1 cellular context compared by ENCODE assay signal in the genomic region with DNA sequence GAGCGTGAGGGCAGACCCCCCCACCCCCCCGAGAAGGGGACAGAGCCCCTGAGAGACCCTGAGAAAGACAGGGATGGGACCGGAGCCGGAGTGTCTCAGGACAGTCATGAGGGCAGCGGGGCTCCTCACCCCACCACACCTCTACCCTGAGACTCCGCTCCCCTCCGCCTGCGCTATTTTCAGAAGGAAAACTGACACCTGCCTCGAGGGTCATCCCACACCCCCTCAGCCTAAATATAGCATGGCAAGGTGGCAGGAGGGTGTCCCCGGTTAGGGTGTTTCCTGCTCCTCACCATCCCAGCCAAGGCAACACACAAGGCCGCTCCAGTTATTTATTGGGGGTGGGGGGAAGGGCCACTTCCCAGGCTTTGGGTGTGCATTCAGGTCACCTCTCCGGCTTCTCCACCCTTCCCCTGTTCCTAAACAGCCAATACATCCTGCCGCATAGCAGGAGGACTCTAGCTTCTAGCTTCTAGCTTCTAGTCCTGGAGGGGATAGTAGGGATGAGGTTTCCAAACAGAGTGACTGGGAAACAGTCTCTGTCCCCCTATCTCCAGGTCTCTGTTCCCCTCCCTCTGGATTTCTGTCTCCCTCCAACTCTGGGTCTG.
TF ChIP-seq lines count a peak whose summit lies in the region.

No MANE protein-coding gene starts in this region.

TF ChIP-seq in K562, 482 proteins besides CTCF, POLR2A, EP300 and RAD21:
- no peak for TF ChIP-seq ZNF586 (CRISPR knock-in tag; conservative IDR thresholded peaks at IDR 0.05)
- TF ChIP-seq TEAD2 (tag; IDR thresholded peaks at IDR 0.05): no peak
- TF ChIP-seq C11orf30 (IDR thresholded peaks at IDR 0.05; ENCODE audit: low read depth): no peak
- TF ChIP-seq, protein P1, sequence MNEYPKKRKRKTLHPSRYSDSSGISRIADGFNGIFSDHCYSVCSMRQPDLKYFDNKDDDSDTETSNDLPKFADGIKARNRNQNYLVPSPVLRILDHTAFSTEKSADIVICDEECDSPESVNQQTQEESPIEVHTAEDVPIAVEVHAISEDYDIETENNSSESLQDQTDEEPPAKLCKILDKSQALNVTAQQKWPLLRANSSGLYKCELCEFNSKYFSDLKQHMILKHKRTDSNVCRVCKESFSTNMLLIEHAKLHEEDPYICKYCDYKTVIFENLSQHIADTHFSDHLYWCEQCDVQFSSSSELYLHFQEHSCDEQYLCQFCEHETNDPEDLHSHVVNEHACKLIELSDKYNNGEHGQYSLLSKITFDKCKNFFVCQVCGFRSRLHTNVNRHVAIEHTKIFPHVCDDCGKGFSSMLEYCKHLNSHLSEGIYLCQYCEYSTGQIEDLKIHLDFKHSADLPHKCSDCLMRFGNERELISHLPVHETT (CRISPR knock-in tag; conservative IDR thresholded peaks at IDR 0.05 in 1 of 2, IDR thresholded peaks at IDR 0.05 in 1 of 2): no peak
- TF ChIP-seq, protein P2, sequence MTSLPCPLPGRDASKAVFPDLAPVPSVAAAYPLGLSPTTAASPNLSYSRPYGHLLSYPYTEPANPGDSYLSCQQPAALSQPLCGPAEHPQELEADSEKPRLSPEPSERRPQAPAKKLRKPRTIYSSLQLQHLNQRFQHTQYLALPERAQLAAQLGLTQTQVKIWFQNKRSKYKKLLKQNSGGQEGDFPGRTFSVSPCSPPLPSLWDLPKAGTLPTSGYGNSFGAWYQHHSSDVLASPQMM (CRISPR knock-in tag; IDR thresholded peaks at IDR 0.05): no peak
- TF ChIP-seq ZNF133 (CRISPR knock-in tag; IDR thresholded peaks at IDR 0.05): no peak
- TF ChIP-seq CBX3 (IDR thresholded peaks at IDR 0.05; ENCODE audit: borderline replicate concordance in 1 of 2, low read length in 2 of 2): no peak
- no peak for TF ChIP-seq TFAM (CRISPR knock-in tag; conservative IDR thresholded peaks at IDR 0.05)
- no peak for TF ChIP-seq NCOA1 (IDR thresholded peaks at IDR 0.05; ENCODE audit: low read depth)
- no peak for TF ChIP-seq SMARCB1 (IDR thresholded peaks at IDR 0.05; ENCODE audit: insufficient read length, low read depth)
- TF ChIP-seq YBX1 (IDR thresholded peaks at IDR 0.05): no peak
- TF ChIP-seq TCFL5 (CRISPR knock-in tag; conservative IDR thresholded peaks at IDR 0.05): no peak
- no peak for TF ChIP-seq GTF2E2 (tag; IDR thresholded peaks at IDR 0.05)
- TF ChIP-seq, protein P3, sequence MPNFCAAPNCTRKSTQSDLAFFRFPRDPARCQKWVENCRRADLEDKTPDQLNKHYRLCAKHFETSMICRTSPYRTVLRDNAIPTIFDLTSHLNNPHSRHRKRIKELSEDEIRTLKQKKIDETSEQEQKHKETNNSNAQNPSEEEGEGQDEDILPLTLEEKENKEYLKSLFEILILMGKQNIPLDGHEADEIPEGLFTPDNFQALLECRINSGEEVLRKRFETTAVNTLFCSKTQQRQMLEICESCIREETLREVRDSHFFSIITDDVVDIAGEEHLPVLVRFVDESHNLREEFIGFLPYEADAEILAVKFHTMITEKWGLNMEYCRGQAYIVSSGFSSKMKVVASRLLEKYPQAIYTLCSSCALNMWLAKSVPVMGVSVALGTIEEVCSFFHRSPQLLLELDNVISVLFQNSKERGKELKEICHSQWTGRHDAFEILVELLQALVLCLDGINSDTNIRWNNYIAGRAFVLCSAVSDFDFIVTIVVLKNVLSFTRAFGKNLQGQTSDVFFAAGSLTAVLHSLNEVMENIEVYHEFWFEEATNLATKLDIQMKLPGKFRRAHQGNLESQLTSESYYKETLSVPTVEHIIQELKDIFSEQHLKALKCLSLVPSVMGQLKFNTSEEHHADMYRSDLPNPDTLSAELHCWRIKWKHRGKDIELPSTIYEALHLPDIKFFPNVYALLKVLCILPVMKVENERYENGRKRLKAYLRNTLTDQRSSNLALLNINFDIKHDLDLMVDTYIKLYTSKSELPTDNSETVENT (CRISPR knock-in tag; IDR thresholded peaks at IDR 0.05): no peak
- no peak for TF ChIP-seq CAMTA2 (CRISPR knock-in tag; conservative IDR thresholded peaks at IDR 0.05)
- TF ChIP-seq NR3C1 (CRISPR knock-in tag; IDR thresholded peaks at IDR 0.05): no peak
- TF ChIP-seq, protein P4, sequence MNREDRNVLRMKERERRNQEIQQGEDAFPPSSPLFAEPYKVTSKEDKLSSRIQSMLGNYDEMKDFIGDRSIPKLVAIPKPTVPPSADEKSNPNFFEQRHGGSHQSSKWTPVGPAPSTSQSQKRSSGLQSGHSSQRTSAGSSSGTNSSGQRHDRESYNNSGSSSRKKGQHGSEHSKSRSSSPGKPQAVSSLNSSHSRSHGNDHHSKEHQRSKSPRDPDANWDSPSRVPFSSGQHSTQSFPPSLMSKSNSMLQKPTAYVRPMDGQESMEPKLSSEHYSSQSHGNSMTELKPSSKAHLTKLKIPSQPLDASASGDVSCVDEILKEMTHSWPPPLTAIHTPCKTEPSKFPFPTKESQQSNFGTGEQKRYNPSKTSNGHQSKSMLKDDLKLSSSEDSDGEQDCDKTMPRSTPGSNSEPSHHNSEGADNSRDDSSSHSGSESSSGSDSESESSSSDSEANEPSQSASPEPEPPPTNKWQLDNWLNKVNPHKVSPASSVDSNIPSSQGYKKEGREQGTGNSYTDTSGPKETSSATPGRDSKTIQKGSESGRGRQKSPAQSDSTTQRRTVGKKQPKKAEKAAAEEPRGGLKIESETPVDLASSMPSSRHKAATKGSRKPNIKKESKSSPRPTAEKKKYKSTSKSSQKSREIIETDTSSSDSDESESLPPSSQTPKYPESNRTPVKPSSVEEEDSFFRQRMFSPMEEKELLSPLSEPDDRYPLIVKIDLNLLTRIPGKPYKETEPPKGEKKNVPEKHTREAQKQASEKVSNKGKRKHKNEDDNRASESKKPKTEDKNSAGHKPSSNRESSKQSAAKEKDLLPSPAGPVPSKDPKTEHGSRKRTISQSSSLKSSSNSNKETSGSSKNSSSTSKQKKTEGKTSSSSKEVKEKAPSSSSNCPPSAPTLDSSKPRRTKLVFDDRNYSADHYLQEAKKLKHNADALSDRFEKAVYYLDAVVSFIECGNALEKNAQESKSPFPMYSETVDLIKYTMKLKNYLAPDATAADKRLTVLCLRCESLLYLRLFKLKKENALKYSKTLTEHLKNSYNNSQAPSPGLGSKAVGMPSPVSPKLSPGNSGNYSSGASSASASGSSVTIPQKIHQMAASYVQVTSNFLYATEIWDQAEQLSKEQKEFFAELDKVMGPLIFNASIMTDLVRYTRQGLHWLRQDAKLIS (CRISPR knock-in tag; IDR thresholded peaks at IDR 0.05): no peak
